In genomic region chr17:49708515-49709161, GRCh38 we compare ENCODE assay signal across 8 cellular contexts. TPM values are rescaled to one million over a fixed set of nuclear protein-coding genes. Genes with fewer than 3 reads are reported as not detected.
DNase-seq lines count a peak whose midpoint lies in the region; ATAC-seq and TF ChIP-seq lines count a peak whose summit lies in the region.

No MANE protein-coding gene starts in this region.

- H4K20me1 ChIP-seq in HCT116 (ENCODE audit: insufficient read depth): no peaks in the 10 kb centered on the region

- peak overlapping the region; percentile 53 for H2AFZ ChIP-seq in HCT116 (ENCODE audit: low read depth, low read length, poor library complexity, severe bottlenecking)

- POLR2A ChIA-PET in A673 (lab: Charles Lee; ENCODE audit: low non-redundant PET): interaction anchor here (1.1 to 1.4 kb wide), 2 partner anchors 33 to 56 kb away, joined by 5 to 7 read pairs; partner anchors contain the start of gene FAM117A
- POLR2A ChIA-PET in HCT116 (lab: Charles Lee): interaction anchor here (0.6 to 4.7 kb wide), 9 partner anchors 10 to 1755 kb away, joined by 3 to 30 read pairs (median 7); partner anchors contain the start of genes FAM117A, KAT7 and SPOP
- POLR2A ChIA-PET in activated CD4-positive, alpha-beta T cell treated with anti-CD3 and anti-CD28 coated beads, Interleukin-2, amount 10 ng/mL, durations not matched to agents 7 days and 5 days (lab: Charles Lee): interaction anchor here (0.7 kb wide), 1 partner anchor 54 kb away, joined by 3 read pairs; no protein-coding TSS in a partner anchor

- H3K27ac Mint-ChIP-seq in activated CD4-positive, alpha-beta T cell treated with anti-CD3 and anti-CD28 coated beads, Interleukin-2, amount 10 ng/mL, durations not matched to agents 7 days and 5 days: peak overlapping the region; percentile 98
- peak overlapping the region; percentile 98 for H3K27ac Mint-ChIP-seq in glutamatergic neuron (ENCODE audit: unreplicated experiment)

- RAD21 ChIA-PET in HCT116 (lab: Charles Lee; ENCODE audit: low non-redundant PET in 1 of 2, low total read pairs in 2 of 2, uncharacterized antibody in 2 of 2, unreplicated experiment in 2 of 2): interaction anchor here (0.6 to 1.5 kb wide), 3 partner anchors 121 to 290 kb away, joined by 3 to 8 read pairs (median 3); no protein-coding TSS in a partner anchor

- H3K9me3 Mint-ChIP-seq in activated CD4-positive, alpha-beta T cell treated with anti-CD3 and anti-CD28 coated beads, Interleukin-2, amount 10 ng/mL, durations not matched to agents 7 days and 5 days: no peaks in the 10 kb centered on the region
- peaks cover 5% of the 10 kb centered on the region for H3K9me3 Mint-ChIP-seq in glutamatergic neuron (ENCODE audit: unreplicated experiment)

- H3K4me2 ChIP-seq in HCT116 (ENCODE audit: low read length): peak overlapping the region; percentile 92

- TSS peak; percentile 48 for BruUV-seq in A673 (replicated peaks; lab: Mats Ljungman, UMichigan)
- BruUV-seq in HCT116 (replicated peaks; lab: Mats Ljungman, UMichigan): TSS peak; percentile 93

- H3K4me3 Mint-ChIP-seq in activated CD4-positive, alpha-beta T cell treated with anti-CD3 and anti-CD28 coated beads, Interleukin-2, amount 10 ng/mL, durations not matched to agents 7 days and 5 days: peak overlapping the region; percentile 91
- H3K4me3 Mint-ChIP-seq in glutamatergic neuron (ENCODE audit: unreplicated experiment): peak overlapping the region; percentile 89

- no peaks in the 10 kb centered on the region for H3K27me3 Mint-ChIP-seq in activated CD4-positive, alpha-beta T cell treated with anti-CD3 and anti-CD28 coated beads, Interleukin-2, amount 10 ng/mL, durations not matched to agents 7 days and 5 days
- no peaks in the 10 kb centered on the region for H3K27me3 Mint-ChIP-seq in glutamatergic neuron (ENCODE audit: unreplicated experiment)

- H3K36me3 ChIP-seq in A673 (ENCODE audit: insufficient read depth, low read length, poor library complexity, severe bottlenecking) (peaks cover 22% of the 10 kb centered on the region), HCT116 (ENCODE audit: control insufficient read depth in 1 of 2, insufficient read depth in 2 of 2, low read length in 2 of 2) (peaks cover 21 to 24% of the 10 kb centered on the region in 2 experiments)

- H3K4me1 Mint-ChIP-seq in activated CD4-positive, alpha-beta T cell treated with anti-CD3 and anti-CD28 coated beads, Interleukin-2, amount 10 ng/mL, durations not matched to agents 7 days and 5 days: peaks cover 54% of the 10 kb centered on the region
- H3K4me1 Mint-ChIP-seq in glutamatergic neuron (ENCODE audit: low read depth, unreplicated experiment): peaks cover 23% of the 10 kb centered on the region

- peaks cover 47% of the 10 kb centered on the region for H3K36me3 Mint-ChIP-seq in activated CD4-positive, alpha-beta T cell treated with anti-CD3 and anti-CD28 coated beads, Interleukin-2, amount 10 ng/mL, durations not matched to agents 7 days and 5 days (ENCODE audit: low read depth)
- peaks cover 5% of the 10 kb centered on the region for H3K36me3 Mint-ChIP-seq in glutamatergic neuron (ENCODE audit: unreplicated experiment)

- intact Hi-C loops in A673 (cut with micrococcal nuclease; ENCODE audit: unreplicated experiment) (loop anchor here (2.0 to 5.0 kb wide), 2 partner anchors 56 to 144 kb away; partner anchors contain the start of gene FAM117A), HCT116 (cut with micrococcal nuclease) (loop anchor here (1.0 to 10.0 kb wide), 6 partner anchors 71 to 394 kb away; partner anchors contain the start of gene KAT7)

- TF ChIP-seq POLR2A in HCT116 (IDR thresholded peaks at IDR 0.05; ENCODE audit: borderline replicate concordance, extremely low read depth, insufficient read depth, insufficient read length): no peak

- TF ChIP-seq RAD21 in HCT116 (IDR thresholded peaks at IDR 0.05; ENCODE audit: low read depth): no peak

- no peak for DNase-seq in A673 (ENCODE audit: low spot score)
- DNase-seq in HCT116 (ENCODE audit: low read depth, low spot score): no peak
- DNase-seq in activated CD4-positive, alpha-beta T cell treated with anti-CD3 and anti-CD28 coated beads, Interleukin-2, amount 10 ng/mL, durations not matched to agents 7 days and 5 days: no peak
- no peak for DNase-seq in glutamatergic neuron
- peak; percentile 32 for DNase-seq in stimulated activated CD8-positive, alpha-beta memory T cell treated with anti-CD3 and anti-CD28 coated beads, Interleukin-4, amount 100 ng/mL, for 48 hours
- DNase-seq in NCI-H446 (lab: John Stamatoyannopoulos, UW): no peak

- no peaks in the 10 kb centered on the region for H3K27me3 ChIP-seq in A673 (replicated peaks; ENCODE audit: insufficient read depth, low read depth, low read length, poor library complexity)
- H3K27me3 ChIP-seq in HCT116 (ENCODE audit: insufficient read depth, low read length): no peaks in the 10 kb centered on the region

- peak overlapping the region; percentile 52 for H3K9ac ChIP-seq in HCT116 (ENCODE audit: low read length)

- H3K27ac ChIP-seq in A673 (ENCODE audit: low read depth, low read length, poor library complexity, severe bottlenecking) (peak overlapping the region; percentile 98), HCT116 (ENCODE audit: low read depth, low read length) (peak overlapping the region; percentile 24; the same call in 1 of the 2 replicates)

- H3K4me3 ChIP-seq in A673 (ENCODE audit: low read depth, low read length, poor library complexity, severe bottlenecking) (peak overlapping the region; percentile 91), HCT116 (replicated peaks in 1 of 2; ENCODE audit: low read depth in 1 of 2, low read length in 2 of 2) (peak overlapping the region; percentile 42 to 85)

- ATAC-seq in HCT116 (no peak), HG03095 (IDR thresholded peaks at IDR 0.05; ENCODE audit: unreplicated experiment) (no peak), HG03378 (IDR thresholded peaks at IDR 0.05; ENCODE audit: unreplicated experiment) (no peak)

- peaks cover 8% of the 10 kb centered on the region for H3K4me1 ChIP-seq in A673 (ENCODE audit: insufficient read depth, low read length, poor library complexity, severe bottlenecking)
- peaks cover 16 to 21% of the 10 kb centered on the region in 2 experiments for H3K4me1 ChIP-seq in HCT116 (ENCODE audit: control insufficient read depth in 1 of 2, insufficient read depth in 2 of 2, low read length in 2 of 2)

- H3K79me2 ChIP-seq in HCT116 (ENCODE audit: insufficient read depth, low read length): peaks cover 27% of the 10 kb centered on the region

- H3K9me2 ChIP-seq in HCT116 (ENCODE audit: insufficient read depth): no peaks in the 10 kb centered on the region

- H3K9me3 ChIP-seq in A673 (ENCODE audit: low read depth, low read length, poor library complexity, severe bottlenecking): no peaks in the 10 kb centered on the region
- H3K9me3 ChIP-seq in HCT116 (ENCODE audit: control insufficient read depth in 1 of 2, insufficient read depth in 1 of 2, low read depth in 1 of 2, low read length in 2 of 2): no peaks in the 10 kb centered on the region

- CTCF ChIA-PET in A673 (lab: Charles Lee) (interaction anchor here (1.1 to 2.7 kb wide), 4 partner anchors 11 to 151 kb away, joined by 3 to 15 read pairs (median 4); no protein-coding TSS in a partner anchor), HCT116 (lab: Charles Lee) (interaction anchor here (0.7 to 4.0 kb wide), 20 partner anchors 10 to 492 kb away, joined by 3 to 63 read pairs (median 6); partner anchors contain the start of genes FAM117A, KAT7 and SPOP)
- CTCF ChIA-PET in activated CD4-positive, alpha-beta T cell treated with anti-CD3 and anti-CD28 coated beads, Interleukin-2, amount 10 ng/mL, durations not matched to agents 7 days and 5 days (lab: Charles Lee): interaction anchor here (0.6 to 3.8 kb wide), 27 partner anchors 9 to 470 kb away, joined by 3 to 31 read pairs (median 5); partner anchors contain the start of genes FAM117A, KAT7 and NXPH3

- TF ChIP-seq CTCF in A673 (conservative IDR thresholded peaks at IDR 0.05; ENCODE audit: low read depth, low read length) (peak; percentile 0; the same call in 1 of the 2 replicates), HCT116 (IDR thresholded peaks at IDR 0.05 in 2 of 3, conservative IDR thresholded peaks at IDR 0.05 in 1 of 3; ENCODE audit: borderline replicate concordance in 1 of 3, insufficient read depth in 1 of 3, low read depth in 2 of 3, low read length in 2 of 3) (no peak), glutamatergic neuron (IDR thresholded peaks at IDR 0.05; ENCODE audit: partially characterized antibody, unreplicated experiment) (no peak)

TF ChIP-seq in HCT116, 20 proteins besides CTCF, POLR2A, EP300 and RAD21:
- no peak for TF ChIP-seq FOSL1 (IDR thresholded peaks at IDR 0.05; ENCODE audit: low read depth)
- TF ChIP-seq SIN3A (IDR thresholded peaks at IDR 0.05; ENCODE audit: low read depth): no peak
TF ChIP-seq in HCT116: peak in this region for 0.

RNA-seq across cellular contexts. Expression of gene SLC35B1, which starts 0.9 kb away (rescaled TPM):
- 104 and 106 TPM in 2 replicates for total RNA-seq in A673 (2021)
- 87.5 TPM for total RNA-seq in HCT116 (2021; ENCODE audit: unreplicated experiment)
- 83.4 and 88.7 TPM in 2 replicates for polyA plus RNA-seq in HCT116 (2012)
- 10 to 100 TPM; 55.8 to 70.1 TPM for total RNA-seq in activated CD4-positive, alpha-beta T cell treated with anti-CD3 and anti-CD28 coated beads, Interleukin-2, amount 10 ng/mL, durations not matched to agents 7 days and 5 days
- total RNA-seq in glutamatergic neuron (ENCODE audit: unreplicated experiment): 123 TPM

RNA-seq across cellular contexts. Expression of gene SPOP, which starts 30.7 kb away (rescaled TPM):
- 53.4 and 66.6 TPM in 2 replicates for total RNA-seq in A673 (2021)
- 85.1 TPM for total RNA-seq in HCT116 (2021; ENCODE audit: unreplicated experiment)
- polyA plus RNA-seq in HCT116 (2012): 49.0 and 63.9 TPM in 2 replicates
- total RNA-seq in activated CD4-positive, alpha-beta T cell treated with anti-CD3 and anti-CD28 coated beads, Interleukin-2, amount 10 ng/mL, durations not matched to agents 7 days and 5 days: 10 to 100 TPM; 64.1 to 68.1 TPM
- 49.5 TPM for total RNA-seq in glutamatergic neuron (ENCODE audit: unreplicated experiment)

RNA-seq across cellular contexts. Expression of gene FAM117A, which starts 55.3 kb away (rescaled TPM):
- total RNA-seq in A673 (2021): 10.1 and 10.8 TPM in 2 replicates
- 12.8 TPM for total RNA-seq in HCT116 (2021; ENCODE audit: unreplicated experiment)
- polyA plus RNA-seq in HCT116 (2012): 11.0 and 14.4 TPM in 2 replicates
- 10 to 100 TPM; 30.6 to 34.1 TPM for total RNA-seq in activated CD4-positive, alpha-beta T cell treated with anti-CD3 and anti-CD28 coated beads, Interleukin-2, amount 10 ng/mL, durations not matched to agents 7 days and 5 days
- 11.9 TPM for total RNA-seq in glutamatergic neuron (ENCODE audit: unreplicated experiment)
